Comparison of ENCODE assay signal across 8 cellular contexts in genomic region chr1:228457396-228458176, GRCh38. TPM values are rescaled to one million over a fixed set of nuclear protein-coding genes. Genes with fewer than 3 reads are reported as not detected.
DNase-seq lines count a peak whose midpoint lies in the region; ATAC-seq and FAIRE-seq lines count a peak whose summit lies in the region.

No MANE protein-coding gene starts in this region.

- peak; percentile 87 for ATAC-seq in GM18867 (IDR thresholded peaks at IDR 0.05; ENCODE audit: unreplicated experiment)
- ATAC-seq in HG03095 (IDR thresholded peaks at IDR 0.05; ENCODE audit: unreplicated experiment), result peak; percentile 85

- peak; percentile 97 for FAIRE-seq in A204.1 (lab: Jason Lieb, UNC)

- peak; percentile 99 for DNase-seq in NCI-H2227 (lab: John Stamatoyannopoulos, UW; ENCODE audit: unreplicated experiment)
- peak; percentile 72 for DNase-seq in activated CD4-positive, alpha-beta T cell treated with anti-CD3 and anti-CD28 coated beads for 1 hour
- DNase-seq in cerebellum (ENCODE audit: low spot score), result peak; percentile 97
- peak; percentile 98 for DNase-seq in kidney glomerular epithelial cell (lab: John Stamatoyannopoulos, UW)
- peak; percentile 77 to 80 for DNase-seq in stimulated activated CD4-positive, alpha-beta T cell treated with anti-CD3 and anti-CD28 coated beads, Interleukin-15, amount 100 ng/mL, for 48 hours (ENCODE audit: low read depth in 2 of 2)

RNA-seq across cellular contexts. Expression of gene RNF187, which starts 29.6 kb away (rescaled TPM):
- total RNA-seq in cerebellum, result 48.5 TPM

RNA-seq across cellular contexts. Expression of gene TRIM17, which starts 40.9 kb away (rescaled TPM):
- total RNA-seq in cerebellum, result 4.0 TPM

RNA-seq across cellular contexts. Expression of gene TRIM11, which starts 51.0 kb away (rescaled TPM):
- total RNA-seq in cerebellum, result 16.1 TPM

Comparison
In these comparisons a context has a peak if more than half of its experiments do, and no peak if none do; other contexts are left out.
1. Peak in every context shown above with its lines: DNase-seq and ATAC-seq.